ENCODE assay signal across 8 cellular contexts in the genomic region with DNA sequence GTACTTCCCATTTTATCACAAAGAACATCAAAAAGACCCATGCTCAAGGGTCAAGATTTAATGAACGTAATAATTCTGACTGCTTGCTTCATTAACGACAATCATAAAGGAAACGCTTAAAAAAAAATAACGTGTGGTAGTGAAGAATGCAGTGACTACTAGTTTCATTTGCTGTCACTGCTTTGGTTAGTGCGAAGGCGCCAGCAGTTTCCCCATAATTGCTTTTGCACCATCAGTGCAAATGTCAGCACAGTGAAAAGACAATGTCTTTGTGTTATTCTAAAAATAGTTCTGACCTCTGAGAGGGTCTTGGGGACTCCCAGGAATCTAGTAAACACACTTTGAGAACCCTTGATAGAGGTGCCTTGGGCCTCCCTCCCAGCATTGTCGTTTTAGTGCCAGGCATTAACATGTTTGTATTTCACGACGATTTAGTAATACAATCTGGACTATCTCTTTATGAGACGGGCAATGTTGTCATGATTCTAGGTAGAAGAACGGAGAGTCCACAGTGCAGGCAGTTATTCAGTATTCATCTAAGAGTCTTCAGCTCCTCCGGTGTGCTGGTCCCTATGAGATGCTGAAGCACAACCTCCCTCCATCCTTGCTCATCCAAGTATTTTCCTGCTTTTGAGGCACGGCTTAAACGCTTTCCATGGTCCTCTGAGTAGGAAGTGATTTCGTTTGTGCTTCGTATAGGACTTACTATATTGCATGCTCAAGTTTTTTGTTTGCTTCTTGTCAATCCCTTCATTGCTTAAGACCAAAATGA.
DNase-seq lines count a peak whose midpoint lies in the region; ATAC-seq, FAIRE-seq and TF ChIP-seq lines count a peak whose summit lies in the region.

No MANE protein-coding gene starts in this region.

- DNase-seq in DMS79 treated with DMSO at 0.1 percent for 48 hours (lab: John Stamatoyannopoulos, UW), result peak; percentile 89
- DNase-seq in GM23248, result peak; percentile 54
- peak; percentile 62 for DNase-seq in NCI-H82 (lab: John Stamatoyannopoulos, UW)
- no peak for DNase-seq in activated naive CD8-positive, alpha-beta T cell treated with anti-CD3 and anti-CD28 coated beads, Interleukin-2, amount 10 ng/mL, durations not matched to agents 7 days and 5 days
- DNase-seq in immature natural killer cell, result peak; percentile 42 to 45 (median 42)
- peak; percentile 51 for DNase-seq in stimulated activated CD4-positive, alpha-beta T cell treated with anti-CD3 and anti-CD28 coated beads, Interleukin-15, amount 100 ng/mL, for 24 hours
- no peak for DNase-seq in H54 (ENCODE audit: insufficient read length, low spot score)
- no peak for DNase-seq in NCI-H1694 (lab: John Stamatoyannopoulos, UW)

- peaks cover 41% of the 10 kb centered on the region for H3K79me2 ChIP-seq in GM23248 (ENCODE audit: insufficient read depth)

- no peaks in the 10 kb centered on the region for H3K36me3 ChIP-seq in GM23248 (ENCODE audit: low read depth)

- peak overlapping the region; percentile 97 for H3K4me3 Mint-ChIP-seq in activated naive CD8-positive, alpha-beta T cell treated with anti-CD3 and anti-CD28 coated beads, Interleukin-2, amount 10 ng/mL, durations not matched to agents 7 days and 5 days
- peak overlapping the region; percentile 91 to 98 (median 95) for H3K4me3 Mint-ChIP-seq in immature natural killer cell

- H2AFZ ChIP-seq in GM23248, result peak overlapping the region; percentile 83

- H4K20me1 ChIP-seq in GM23248 (ENCODE audit: insufficient read depth), result no peaks in the 10 kb centered on the region

- H3K27ac ChIP-seq in GM23248, result peak overlapping the region; percentile 90

- in situ Hi-C loops in GM23248 (cut with MboI), result no loop called here

- H3K4me3 ChIP-seq in GM23248, result peak overlapping the region; percentile 92

- H3K27ac Mint-ChIP-seq in activated naive CD8-positive, alpha-beta T cell treated with anti-CD3 and anti-CD28 coated beads, Interleukin-2, amount 10 ng/mL, durations not matched to agents 7 days and 5 days, result peak overlapping the region; percentile 98
- peak overlapping the region; percentile 92 to 99 (median 98) for H3K27ac Mint-ChIP-seq in immature natural killer cell

- peaks cover 28% of the 10 kb centered on the region for H3F3A ChIP-seq in GM23248 (ENCODE audit: insufficient read depth)

- 2 to 3% methylated on average over 16 of the region's 16 CpGs for WGBS in GM23248 (ENCODE audit: low coverage in 1 of 2, low lambda C conversion rate in 2 of 2, missing lambda C conversion rate in 2 of 2), 2 experiments

- H3K27me3 Mint-ChIP-seq in activated naive CD8-positive, alpha-beta T cell treated with anti-CD3 and anti-CD28 coated beads, Interleukin-2, amount 10 ng/mL, durations not matched to agents 7 days and 5 days, result no peaks in the 10 kb centered on the region
- peaks cover 4 to 9% (median 5%) of the 10 kb centered on the region in 3 donors for H3K27me3 Mint-ChIP-seq in immature natural killer cell (ENCODE audit: low read depth in 3 of 3)

- no peaks in the 10 kb centered on the region for H3K9me2 ChIP-seq in GM23248 (ENCODE audit: insufficient read depth)

- no peaks in the 10 kb centered on the region for H3K9me3 ChIP-seq in GM23248 (ENCODE audit: low read depth)

- H3K36me3 Mint-ChIP-seq in activated naive CD8-positive, alpha-beta T cell treated with anti-CD3 and anti-CD28 coated beads, Interleukin-2, amount 10 ng/mL, durations not matched to agents 7 days and 5 days, result peaks cover 6% of the 10 kb centered on the region
- no peaks in the 10 kb centered on the region for H3K36me3 Mint-ChIP-seq in immature natural killer cell

- TF ChIP-seq POLR2A in H54 (IDR thresholded peaks at IDR 0.05; ENCODE audit: low read depth, low read length), result no peak

- H3K4me2 ChIP-seq in GM23248 (ENCODE audit: unreplicated experiment), result peak overlapping the region; percentile 98

- H3K27me3 ChIP-seq in GM23248 (replicated peaks; ENCODE audit: insufficient read depth), result no peaks in the 10 kb centered on the region

- POLR2A ChIA-PET in activated naive CD8-positive, alpha-beta T cell treated with anti-CD3 and anti-CD28 coated beads, Interleukin-2, amount 10 ng/mL, durations not matched to agents 7 days and 5 days (lab: Charles Lee), result interaction anchor here (0.7 to 3.6 kb wide), 22 partner anchors 9 to 1278 kb away, joined by 3 to 111 read pairs (median 5); a partner anchor contains a TSS

- H3K4me1 Mint-ChIP-seq in activated naive CD8-positive, alpha-beta T cell treated with anti-CD3 and anti-CD28 coated beads, Interleukin-2, amount 10 ng/mL, durations not matched to agents 7 days and 5 days, result peaks cover 25% of the 10 kb centered on the region
- H3K4me1 Mint-ChIP-seq in immature natural killer cell, result peaks cover 48 to 64% of the 10 kb centered on the region in 2 donors

- H3K9me3 Mint-ChIP-seq in activated naive CD8-positive, alpha-beta T cell treated with anti-CD3 and anti-CD28 coated beads, Interleukin-2, amount 10 ng/mL, durations not matched to agents 7 days and 5 days, result no peaks in the 10 kb centered on the region
- H3K9me3 Mint-ChIP-seq in immature natural killer cell, result no peaks in the 10 kb centered on the region

- no peak for ATAC-seq in activated naive CD8-positive, alpha-beta T cell treated with anti-CD3 and anti-CD28 coated beads, Interleukin-2, amount 10 ng/mL, durations not matched to agents 7 days and 5 days (ENCODE audit: low read depth)

- H3K4me1 ChIP-seq in GM23248 (ENCODE audit: insufficient read depth), result peaks cover 24% of the 10 kb centered on the region

- peak overlapping the region; percentile 86 for H3K9ac ChIP-seq in GM23248

- FAIRE-seq in H54 (lab: Jason Lieb, UNC), result no peak

Comparison
In these comparisons a context has a peak if more than half of its experiments do, and no peak if none do; other contexts are left out.
1. DNase-seq: peak in DMS79 treated with DMSO at 0.1 percent for 48 hours (single experiment), GM23248 (single experiment), NCI-H82 (single experiment), immature natural killer cell (3 of 3) and stimulated activated CD4-positive, alpha-beta T cell treated with anti-CD3 and anti-CD28 coated beads, Interleukin-15, amount 100 ng/mL, for 24 hours (single experiment); none in activated naive CD8-positive, alpha-beta T cell treated with anti-CD3 and anti-CD28 coated beads, Interleukin-2, amount 10 ng/mL, durations not matched to agents 7 days and 5 days (single experiment), H54 (single experiment) and NCI-H1694 (single experiment).